ENCODE assay signal across 34 cellular contexts in the genomic region with DNA sequence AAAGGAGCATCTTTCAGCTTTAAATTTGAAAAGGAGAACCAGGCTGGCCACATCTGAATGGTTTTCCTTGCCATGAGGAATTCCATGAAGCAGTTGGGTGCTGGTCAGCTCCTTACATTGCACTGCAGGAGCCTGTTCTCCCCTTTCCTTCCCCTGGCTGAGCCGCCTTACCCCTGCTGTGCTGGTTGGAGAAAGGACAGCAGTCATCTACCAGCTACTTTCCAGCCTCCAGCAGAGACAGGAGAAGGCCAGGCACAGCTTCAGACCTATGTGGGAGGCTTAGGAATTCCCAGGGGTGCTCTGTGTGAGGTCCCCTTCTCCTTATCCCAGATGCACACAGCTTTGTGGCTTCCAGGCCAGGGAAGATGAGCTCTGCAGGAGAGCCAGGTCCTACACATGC. TPM values are rescaled to one million over a fixed set of nuclear protein-coding genes. Genes with fewer than 3 reads are reported as not detected.
"Had no signal": no experiment of that assay in that cellular context is flagged by ENCODE, and none has a peak within 500 bp of the region (broad histone marks: within the 10 kb centered on the region; RNA-seq: fewer than 3 reads in every experiment).

No MANE protein-coding gene starts in this region.

- H3K9me3 Mint-ChIP-seq: activated naive CD4-positive, alpha-beta T cell treated with anti-CD3 and anti-CD28 coated beads for 36 hours; activated naive CD8-positive, alpha-beta T cell treated with anti-CD3 and anti-CD28 coated beads for 36 hours; activated T-helper 1 cell treated with anti-CD3 and anti-CD28 coated beads, Interleukin-12 subunit alpha, Interleukin-12 subunit beta, Interleukin-2, Interleukin-4 antibody, amounts not matched to agents 30 ng/mL and 10 ng/mL and 1 ng/mL, durations not matched to agents 14 hours and 24 hours and 36 hours; brain; dendritic cell treated with granulocyte-macrophage colony-stimulating factor and Interleukin-4, amounts not matched to agents 40 ng/mL and 50 ng/mL, for 4 days; immature natural killer cell; natural killer cell; T-helper 1 cell treated with Interleukin-12 subunit alpha and Interleukin-12 subunit beta and Interleukin-4 antibody, amounts not matched to agents 30 μg/mL and 1 μg/mL, for 36 hours had no signal

- H3K4me3 ChIP-seq: ascending aorta, cardiac muscle cell, gastroesophageal sphincter, lower lobe of right lung, tibial nerve had no signal

- H3K9me3 ChIP-seq: lower lobe of right lung, SK-N-SH had no signal

- H3K4me1 ChIP-seq: lower lobe of right lung had no signal

- H3K27me3 ChIP-seq: ascending aorta, cardiac muscle cell, tibial nerve had no signal

- H3K36me3 ChIP-seq: ascending aorta, cardiac muscle cell, gastroesophageal sphincter, lower lobe of right lung, tibial nerve had no signal

- H3K4me1 Mint-ChIP-seq: activated naive CD8-positive, alpha-beta T cell treated with anti-CD3 and anti-CD28 coated beads for 36 hours had no signal

- H3K4me3 Mint-ChIP-seq: activated naive CD4-positive, alpha-beta T cell treated with anti-CD3 and anti-CD28 coated beads for 36 hours; activated naive CD8-positive, alpha-beta T cell treated with anti-CD3 and anti-CD28 coated beads for 36 hours; activated T-helper 1 cell treated with anti-CD3 and anti-CD28 coated beads, Interleukin-12 subunit alpha, Interleukin-12 subunit beta, Interleukin-2, Interleukin-4 antibody, amounts not matched to agents 30 ng/mL and 10 ng/mL and 1 ng/mL, durations not matched to agents 14 hours and 24 hours and 36 hours; brain; dendritic cell treated with granulocyte-macrophage colony-stimulating factor and Interleukin-4, amounts not matched to agents 40 ng/mL and 50 ng/mL, for 4 days; immature natural killer cell; natural killer cell; T-helper 1 cell treated with Interleukin-12 subunit alpha and Interleukin-12 subunit beta and Interleukin-4 antibody, amounts not matched to agents 30 μg/mL and 1 μg/mL, for 36 hours had no signal

- DNase-seq: activated CD4-positive, alpha-beta T cell treated with anti-CD3 and anti-CD28 coated beads for 48 hours; activated CD4-positive, alpha-beta T cell treated with anti-CD3 and anti-CD28 coated beads, Interleukin-2, amount 50 U/mL, for 48 hours; activated CD8-positive, alpha-beta memory T cell treated with anti-CD3 and anti-CD28 coated beads for 24 hours; activated effector memory CD4-positive, alpha-beta T cell treated with anti-CD3 and anti-CD28 coated beads, Interleukin-2, amount 50 U/mL, for 16 hours; activated naive CD4-positive, alpha-beta T cell treated with anti-CD3 and anti-CD28 coated beads for 36 hours; activated naive CD8-positive, alpha-beta T cell treated with anti-CD3 and anti-CD28 coated beads for 36 hours; activated T-cell treated with anti-CD3 and anti-CD28 coated beads, Interleukin-2, amount 50 U/mL, for 1 hour; erythroblast; hippocampal formation; immature natural killer cell; kidney; lower lobe of right lung; mesenchymal stem cell; natural killer cell; retina; SK-N-SH; stimulated activated CD4-positive, alpha-beta T cell treated with anti-CD3 and anti-CD28 coated beads, Interleukin-2, amount 100 ng/mL, for 48 hours; stimulated activated naive CD4-positive, alpha-beta T cell treated with Interleukin-2 at 50 U/mL for 16 hours; SW 1271; T-helper 9 cell had no signal

- H3K27ac ChIP-seq: ascending aorta, cardiac muscle cell, gastroesophageal sphincter, lower lobe of right lung, tibial nerve, VCaP had no signal

- H3K9ac ChIP-seq: SK-N-SH had no signal

- H3K4me2 ChIP-seq: SK-N-SH had no signal

- H3K36me3 Mint-ChIP-seq: activated naive CD8-positive, alpha-beta T cell treated with anti-CD3 and anti-CD28 coated beads for 36 hours; brain; natural killer cell had no signal

- H3K27ac Mint-ChIP-seq: activated naive CD4-positive, alpha-beta T cell treated with anti-CD3 and anti-CD28 coated beads for 36 hours; activated naive CD8-positive, alpha-beta T cell treated with anti-CD3 and anti-CD28 coated beads for 36 hours; activated T-helper 1 cell treated with anti-CD3 and anti-CD28 coated beads, Interleukin-12 subunit alpha, Interleukin-12 subunit beta, Interleukin-2, Interleukin-4 antibody, amounts not matched to agents 30 ng/mL and 10 ng/mL and 1 ng/mL, durations not matched to agents 14 hours and 24 hours and 36 hours; dendritic cell treated with granulocyte-macrophage colony-stimulating factor and Interleukin-4, amounts not matched to agents 40 ng/mL and 50 ng/mL, for 4 days; immature natural killer cell; natural killer cell; T-helper 1 cell treated with Interleukin-12 subunit alpha and Interleukin-12 subunit beta and Interleukin-4 antibody, amounts not matched to agents 30 μg/mL and 1 μg/mL, for 36 hours had no signal

- ATAC-seq: activated CD4-positive, CD25-positive, alpha-beta regulatory T cell treated with anti-CD3 and anti-CD28 coated beads, Interleukin-2, amount 50 U/mL, for 24 hours; gastroesophageal sphincter; left lobe of liver; lower lobe of right lung; natural killer cell had no signal

RNA-seq across cellular contexts. Expression of a gene that starts 4.7 kb away (rescaled TPM):
- total RNA-seq: activated naive CD4-positive, alpha-beta T cell treated with anti-CD3 and anti-CD28 coated beads for 36 hours; activated naive CD8-positive, alpha-beta T cell treated with anti-CD3 and anti-CD28 coated beads for 36 hours; activated T-helper 1 cell treated with anti-CD3 and anti-CD28 coated beads, Interleukin-12 subunit alpha, Interleukin-12 subunit beta, Interleukin-2, Interleukin-4 antibody, amounts not matched to agents 30 ng/mL and 10 ng/mL and 1 ng/mL, durations not matched to agents 14 hours and 24 hours and 36 hours; ascending aorta; kidney; left lobe of liver; lower lobe of right lung; mononuclear cell; natural killer cell; osteoblast; temporal lobe had no signal
- polyA plus RNA-seq: immature natural killer cell, SK-N-SH had no signal
